Comparison of ENCODE assay signal across 23 cellular contexts in genomic region chr12:131578828-131579227, GRCh38.
"Had no signal": no experiment of that assay in that cellular context is flagged by ENCODE, and none has a peak within 500 bp of the region (broad histone marks: within the 10 kb centered on the region; RNA-seq: fewer than 3 reads in every experiment).

No MANE protein-coding gene starts in this region.

- H3K27ac Mint-ChIP-seq: naive B cell; naive thymus-derived CD8-positive, alpha-beta T cell; natural killer cell treated with Interleukin-12 subunit alpha and Interleukin-12 subunit beta and Interleukin-15 and Interleukin-18, amount 100 ng/mL, for 72 hours; neural progenitor cell; progenitor cell of endocrine pancreas; stimulated activated effector memory CD8-positive, alpha-beta T cell treated with anti-CD3 and anti-CD28 coated beads, Interleukin-12 subunit alpha, Interleukin-12 subunit beta, amount 100 ng/mL, for 72 hours; stimulated activated naive B cell treated with anti-CD40 and anti-IgM and Interleukin-4, amounts not matched to agents 10 μg/mL and 1 μg/mL and 100 μg/mL, for 72 hours; stimulated activated naive CD8-positive, alpha-beta T cell treated with anti-CD3 and anti-CD28 coated beads, Interleukin-15, Interleukin-2, amounts not matched to agents 100 ng/mL and 50 ng/mL, for 24 hours had no signal

- H3K4me1 Mint-ChIP-seq: naive B cell; stimulated activated effector memory CD8-positive, alpha-beta T cell treated with anti-CD3 and anti-CD28 coated beads, Interleukin-12 subunit alpha, Interleukin-12 subunit beta, amount 100 ng/mL, for 72 hours; stimulated activated naive B cell treated with anti-CD40 and anti-IgM and Interleukin-4, amounts not matched to agents 10 μg/mL and 1 μg/mL and 100 μg/mL, for 72 hours had no signal

- DNase-seq: naive B cell; naive thymus-derived CD8-positive, alpha-beta T cell; occipital lobe; ovary; psoas muscle; right lobe of liver; sigmoid colon; small intestine; stimulated activated CD4-positive, alpha-beta T cell treated with anti-CD3 and anti-CD28 coated beads, Interleukin-15, amount 100 ng/mL, for 24 hours; stimulated activated CD4-positive, alpha-beta T cell treated with anti-CD3 and anti-CD28 coated beads, Interleukin-2, amount 100 ng/mL, for 24 hours; stimulated activated CD4-positive, alpha-beta T cell treated with anti-CD3 and anti-CD28 coated beads, Interleukin-2, amount 100 ng/mL, for 48 hours; stimulated activated CD4-positive, alpha-beta T cell treated with anti-CD3 and anti-CD28 coated beads, Interleukin-4, amount 100 ng/mL, for 24 hours; stimulated activated naive B cell treated with anti-CD40 and anti-IgM and Interleukin-4, amounts not matched to agents 10 μg/mL and 1 μg/mL and 100 μg/mL, for 72 hours; stimulated activated naive CD4-positive, alpha-beta T cell treated with Interleukin-2 at 50 U/mL for 16 hours; thyroid gland; trophoblast cell; upper lobe of left lung had no signal

- ATAC-seq: naive thymus-derived CD8-positive, alpha-beta T cell; natural killer cell treated with Interleukin-12 subunit alpha and Interleukin-12 subunit beta and Interleukin-15 and Interleukin-18, amount 100 ng/mL, for 72 hours; psoas muscle; right cardiac atrium; right lobe of liver; stimulated activated effector memory CD8-positive, alpha-beta T cell treated with anti-CD3 and anti-CD28 coated beads, Interleukin-12 subunit alpha, Interleukin-12 subunit beta, amount 100 ng/mL, for 72 hours; stimulated activated naive B cell treated with anti-CD40 and anti-IgM and Interleukin-4, amounts not matched to agents 10 μg/mL and 1 μg/mL and 100 μg/mL, for 72 hours had no signal

- H3K9me3 Mint-ChIP-seq: naive thymus-derived CD8-positive, alpha-beta T cell; neural progenitor cell; stimulated activated effector memory CD8-positive, alpha-beta T cell treated with anti-CD3 and anti-CD28 coated beads, Interleukin-12 subunit alpha, Interleukin-12 subunit beta, amount 100 ng/mL, for 72 hours had no signal

- H3K4me3 Mint-ChIP-seq: naive B cell; naive thymus-derived CD8-positive, alpha-beta T cell; natural killer cell treated with Interleukin-12 subunit alpha and Interleukin-12 subunit beta and Interleukin-15 and Interleukin-18, amount 100 ng/mL, for 72 hours; neural progenitor cell; stimulated activated effector memory CD8-positive, alpha-beta T cell treated with anti-CD3 and anti-CD28 coated beads, Interleukin-12 subunit alpha, Interleukin-12 subunit beta, amount 100 ng/mL, for 72 hours; stimulated activated naive B cell treated with anti-CD40 and anti-IgM and Interleukin-4, amounts not matched to agents 10 μg/mL and 1 μg/mL and 100 μg/mL, for 72 hours; stimulated activated naive CD8-positive, alpha-beta T cell treated with anti-CD3 and anti-CD28 coated beads, Interleukin-15, Interleukin-2, amounts not matched to agents 100 ng/mL and 50 ng/mL, for 24 hours had no signal

- H3K36me3 Mint-ChIP-seq: naive B cell; naive thymus-derived CD8-positive, alpha-beta T cell; neural progenitor cell; stimulated activated effector memory CD8-positive, alpha-beta T cell treated with anti-CD3 and anti-CD28 coated beads, Interleukin-12 subunit alpha, Interleukin-12 subunit beta, amount 100 ng/mL, for 72 hours; stimulated activated naive B cell treated with anti-CD40 and anti-IgM and Interleukin-4, amounts not matched to agents 10 μg/mL and 1 μg/mL and 100 μg/mL, for 72 hours had no signal
